ENCODE assay signal across 9 cellular contexts in the genomic region with DNA sequence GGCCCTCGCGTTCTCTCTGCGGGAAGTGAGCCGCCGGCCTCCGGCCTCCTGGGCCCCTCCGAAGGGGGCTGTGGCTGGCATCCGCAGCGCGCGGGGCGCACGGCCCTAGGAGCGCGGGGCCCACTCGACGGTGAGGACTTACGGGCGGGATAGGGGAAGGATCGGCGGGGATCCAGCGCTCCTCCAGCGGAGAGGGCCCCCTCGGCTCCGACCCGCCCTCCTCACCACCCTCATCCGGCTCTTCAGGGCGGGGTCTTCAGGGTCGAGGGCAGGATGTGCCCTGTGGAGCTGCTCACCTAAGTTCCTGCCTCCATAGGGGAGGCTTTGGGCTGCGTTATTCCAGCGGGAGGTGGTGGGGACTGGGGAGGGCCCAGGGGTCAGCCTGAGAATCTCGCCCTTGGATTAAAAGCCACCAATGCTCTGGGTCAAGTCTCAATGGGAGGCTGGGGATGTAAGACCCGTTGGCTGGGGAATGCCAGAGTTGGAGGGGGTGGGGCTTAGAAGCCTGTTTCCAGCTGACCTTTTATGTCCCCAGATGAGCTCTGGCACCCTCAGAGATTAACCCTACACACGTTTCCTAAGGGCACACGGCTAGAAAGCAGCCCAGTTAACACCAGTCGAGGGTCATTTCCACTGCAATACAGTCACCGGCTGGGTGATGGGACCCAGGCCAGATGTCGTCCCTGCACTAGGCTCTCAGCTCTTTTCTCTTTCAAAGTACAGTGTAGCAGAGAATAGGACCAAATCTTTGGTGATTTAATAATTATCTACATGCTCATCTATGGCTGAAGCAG. TPM values are rescaled to one million over a fixed set of nuclear protein-coding genes. Genes with fewer than 3 reads are reported as not detected.
DNase-seq lines count a peak whose midpoint lies in the region; ATAC-seq and TF ChIP-seq lines count a peak whose summit lies in the region.
"Had no signal": no experiment of that assay in that cellular context is flagged by ENCODE, and none has a peak within 500 bp of the region (broad histone marks: within the 10 kb centered on the region; RNA-seq: fewer than 3 reads in every experiment).

No MANE protein-coding gene starts in this region.

- H2AK5ac ChIP-seq in mesendoderm (ENCODE audit: low read length): no peak overlapping the region

- no peaks in the 10 kb centered on the region for H3K79me1 ChIP-seq in mesendoderm (ENCODE audit: low read length)

- intact Hi-C loops in MCF 10A (cut with micrococcal nuclease): loop anchor here (1.0 to 5.0 kb wide), 6 partner anchors 138 to 654 kb away; partner anchors contain the start of gene MED13
- intact Hi-C loops in vagina (cut with DNase I): loop anchor here (10.0 kb wide), 1 partner anchor 652 kb away; the partner anchor contains the start of gene MED13

- no peaks in the 10 kb centered on the region for H3K27me3 Mint-ChIP-seq in MCF 10A (ENCODE audit: insufficient read depth, unreplicated experiment)

- H3K23ac ChIP-seq in mesendoderm (ENCODE audit: low read length): no peak overlapping the region

- peak overlapping the region; percentile 69 for H3K18ac ChIP-seq in mesendoderm (ENCODE audit: low read length)

- peak overlapping the region; percentile 19 for H3K27ac Mint-ChIP-seq in MCF 10A (ENCODE audit: low read depth, unreplicated experiment)

- peak overlapping the region; percentile 92 for H3K56ac ChIP-seq in mesendoderm (ENCODE audit: low read length)

- H3K4ac ChIP-seq in mesendoderm (ENCODE audit: low read depth, low read length): peak overlapping the region; percentile 21

- H3K4me3 ChIP-seq in AG09309 (ENCODE audit: control insufficient read depth, low read depth, low read length): peak overlapping the region; percentile 61
- peak overlapping the region; percentile 46 for H3K4me3 ChIP-seq in HFF-Myc (replicated peaks; ENCODE audit: low read depth, low read length)
- H3K4me3 ChIP-seq in mesendoderm (ENCODE audit: low read length): peak overlapping the region; percentile 44
- H3K4me3 ChIP-seq in vagina: peak overlapping the region; percentile 59 to 78

- H4K5ac ChIP-seq in mesendoderm (ENCODE audit: low read length): no peak overlapping the region

- no peak overlapping the region for H2BK15ac ChIP-seq in mesendoderm (replicated peaks; ENCODE audit: low read depth)

- peaks cover 8% of the 10 kb centered on the region for H3K4me1 ChIP-seq in mesendoderm (ENCODE audit: control insufficient read depth, low read depth, low read length)
- H3K4me1 ChIP-seq in vagina: peaks cover 74% of the 10 kb centered on the region

- no peak for ATAC-seq in GM19023 (IDR thresholded peaks at IDR 0.05; ENCODE audit: unreplicated experiment)
- no peak for ATAC-seq in activated CD4-positive, CD25-positive, alpha-beta regulatory T cell treated with anti-CD3 and anti-CD28 coated beads, Interleukin-2, amount 50 U/mL, for 24 hours

- no peak for TF ChIP-seq POLR2A in vagina (IDR thresholded peaks at IDR 0.05)

- H3K4me3 Mint-ChIP-seq in MCF 10A (ENCODE audit: unreplicated experiment): peak overlapping the region; percentile 71

- H3K27ac ChIP-seq in mesendoderm (ENCODE audit: low read depth, low read length) (no peak overlapping the region), vagina (peak overlapping the region; percentile 68)

- no CpG with 5 or more reads among the region's 38 CpGs for WGBS in mesendoderm (ENCODE audit: extremely low coverage, insufficient coverage, low lambda C conversion rate)

- TF ChIP-seq CTCF in AG09309 (IDR thresholded peaks at IDR 0.05; ENCODE audit: control insufficient read depth, insufficient read depth, low read depth, low read length, missing control alignments) (no peak), HFF-Myc (IDR thresholded peaks at IDR 0.05; ENCODE audit: low read depth, low read length, missing control alignments) (no peak), MCF 10A (IDR thresholded peaks at IDR 0.05; ENCODE audit: unreplicated experiment) (no peak), vagina (IDR thresholded peaks at IDR 0.05) (no peak)

- no peak overlapping the region for H2BK5ac ChIP-seq in mesendoderm (ENCODE audit: low read length)

- H3K4me1 Mint-ChIP-seq in MCF 10A (ENCODE audit: insufficient read depth, unreplicated experiment): no peaks in the 10 kb centered on the region

- H3K36me3 Mint-ChIP-seq in MCF 10A (ENCODE audit: insufficient read depth, unreplicated experiment): peaks cover 5% of the 10 kb centered on the region

- CTCF ChIA-PET in MCF 10A (lab: Yijun Ruan, JAX): interaction anchor here (0.6 to 4.2 kb wide), 34 partner anchors 8 to 692 kb away, joined by 3 to 57 read pairs (median 3); no protein-coding TSS in a partner anchor

- H3K9me3 ChIP-seq in vagina: no peaks in the 10 kb centered on the region

- no peaks in the 10 kb centered on the region for H3K9me3 Mint-ChIP-seq in MCF 10A (ENCODE audit: unreplicated experiment)

- no peaks in the 10 kb centered on the region for H3K79me2 ChIP-seq in mesendoderm (ENCODE audit: control insufficient read depth, insufficient read depth, low read length)

- H2BK120ac ChIP-seq in mesendoderm (ENCODE audit: low read depth, low read length): no peak overlapping the region

- H3K4me2 ChIP-seq in mesendoderm (ENCODE audit: low read length): peak overlapping the region; percentile 83

- peak overlapping the region; percentile 79 for H3K9ac ChIP-seq in mesendoderm (ENCODE audit: low read length)

- no peak overlapping the region for H4K8ac ChIP-seq in mesendoderm (ENCODE audit: low read depth, low read length)

- H3K36me3 ChIP-seq in mesendoderm (ENCODE audit: control insufficient read depth, insufficient read depth, low read length) (no peaks in the 10 kb centered on the region), vagina (no peaks in the 10 kb centered on the region)

- no peak for DNase-seq in AG09309 (ENCODE audit: low read depth)
- no peak for DNase-seq in HFF-Myc (ENCODE audit: extremely low read depth, low read depth)
- DNase-seq in MCF 10A (ENCODE audit: unreplicated experiment): no peak
- peak; percentile 57 for DNase-seq in mesendoderm
- peak in 1 of 2 donors; percentile 88 for DNase-seq in vagina (ENCODE audit: extremely low spot score in 2 of 2)
- DNase-seq in stimulated activated CD4-positive, alpha-beta T cell treated with anti-CD3 and anti-CD28 coated beads, Interleukin-4, amount 100 ng/mL, for 24 hours: no peak

- H3K27me3 ChIP-seq in mesendoderm (ENCODE audit: insufficient read depth, low read length, poor library complexity) (peaks cover 22% of the 10 kb centered on the region), vagina (no peaks in the 10 kb centered on the region)

- POLR2A ChIA-PET in MCF 10A (lab: Yijun Ruan, JAX): interaction anchor here (0.6 to 1.2 kb wide), 4 partner anchors 13 to 726 kb away, joined by 3 to 8 read pairs (median 3); partner anchors contain the start of gene TBX2

- BruUV-seq in MCF 10A (replicated peaks; lab: Mats Ljungman, UMichigan): no TSS peak

RNA-seq across cellular contexts. Expression of gene TBX2, which starts 13.4 kb away (rescaled TPM):
- total RNA-seq in MCF 10A (2022): 1.5 and 4.3 TPM in 2 replicates
- 0.01 TPM for polyA plus RNA-seq in mesendoderm (2013, experiment 1 of 2)
- 0.01 TPM for polyA plus RNA-seq in mesendoderm (2013, experiment 2 of 2)
- 9.8 TPM for total RNA-seq in vagina

RNA-seq across cellular contexts. Expression of gene TBX4, which starts 39.2 kb away (rescaled TPM):
- total RNA-seq in MCF 10A (2022): not detected in 2 replicates
- polyA plus RNA-seq in mesendoderm (2013, experiment 1 of 2): 0.06 TPM
- 0.13 TPM for polyA plus RNA-seq in mesendoderm (2013, experiment 2 of 2)
- not detected for total RNA-seq in vagina
- total RNA-seq: lung microvascular endothelial cell had no signal
